In the genomic region with DNA sequence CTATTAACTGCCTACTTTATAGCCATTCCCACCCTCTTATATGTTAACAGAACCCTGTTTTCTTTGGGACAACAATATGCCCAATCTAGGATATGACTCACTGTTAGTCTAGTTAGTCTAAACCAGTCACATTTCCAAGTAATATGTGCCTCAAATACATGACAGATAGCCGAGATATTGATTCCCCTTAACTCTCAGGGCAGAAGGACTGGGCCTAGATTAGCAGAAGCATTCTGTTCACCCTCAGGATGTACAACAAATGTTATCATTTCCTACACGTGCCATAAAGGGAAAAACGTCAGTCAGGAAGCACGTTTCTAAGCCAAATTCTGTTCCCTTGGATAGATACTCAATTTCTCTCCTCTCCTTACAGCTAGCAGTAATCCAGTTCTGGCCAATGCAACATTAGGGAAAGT, we compare ENCODE assay signal across 18 cellular contexts.
DNase-seq lines count a peak whose midpoint lies in the region; ATAC-seq, FAIRE-seq and TF ChIP-seq lines count a peak whose summit lies in the region.
"Had no signal": no experiment of that assay in that cellular context is flagged by ENCODE, and none has a peak within 500 bp of the region (broad histone marks: within the 10 kb centered on the region; RNA-seq: fewer than 3 reads in every experiment).

No MANE protein-coding gene starts in this region.

- H3K4me1 ChIP-seq in HEK293 (ENCODE audit: control insufficient read depth, insufficient read depth, low read length), result no peaks in the 10 kb centered on the region
- peaks cover 0 to 18% of the 10 kb centered on the region in 2 experiments; a peak in 3 of 5 replicates for H3K4me1 ChIP-seq in K562 (replicated peaks in 1 of 2; ENCODE audit: control insufficient read depth in 2 of 2, insufficient read depth in 2 of 2, low read length in 2 of 2)

- H4K20me1 ChIP-seq in K562 (replicated peaks; ENCODE audit: control insufficient read depth, insufficient read depth, low read length), result no peaks in the 10 kb centered on the region

- TF ChIP-seq EP300 in K562 (IDR thresholded peaks at IDR 0.05; ENCODE audit: low read length), result peak; percentile 65; the same call in 1 of the 2 replicates

- no peak overlapping the region for H3K4me3 Mint-ChIP-seq in type B pancreatic cell
- H3K4me3 Mint-ChIP-seq: activated CD4-positive, alpha-beta T cell treated with anti-CD3 and anti-CD28 coated beads, Interleukin-2, amount 10 ng/mL, durations not matched to agents 24 days and 14 days; activated naive CD4-positive, alpha-beta T cell treated with anti-CD3 and anti-CD28 coated beads, Interleukin-2, amount 50 U/mL, for 24 hours; endodermal cell; T-helper 2 cell treated with Interferon-gamma antibody and Interleukin-4, amounts not matched to agents 5 μg/mL and 100 μg/mL, for 36 hours had no signal

- H3K9me3 ChIP-seq in HEK293 (ENCODE audit: control insufficient read depth, insufficient read depth, low read depth, low read length) (no peaks in the 10 kb centered on the region), K562 (replicated peaks; ENCODE audit: control insufficient read depth, insufficient read depth, low read depth, low read length) (no peaks in the 10 kb centered on the region)

- peak overlapping the region in 1 of 2 experiments; percentile 41; a peak in 1 of 4 replicates for H3K9ac ChIP-seq in K562 (ENCODE audit: insufficient read depth in 1 of 2, low read depth in 2 of 2, low read length in 2 of 2)

- H3K79me2 ChIP-seq in K562 (ENCODE audit: control insufficient read depth, insufficient read depth, low read length), result no peaks in the 10 kb centered on the region; the same call in 2 of the 3 replicates

- BruUV-seq in K562 (replicated peaks; lab: Mats Ljungman, UMichigan), result no TSS peak

- peak overlapping the region; percentile 51 for H3K4me2 ChIP-seq in K562 (ENCODE audit: insufficient read depth, low read length)

- TF ChIP-seq POLR2A in K562 (conservative IDR thresholded peaks at IDR 0.05), result no peak

- DNase-seq in K562 (ENCODE audit: extremely low read depth in 1 of 4, low spot score in 3 of 4), result peak; percentile 19 to 69 (median 46)
- DNase-seq in hepatic stellate cell (ENCODE audit: low spot score), result peak; percentile 4
- DNase-seq in activated CD8-positive, alpha-beta memory T cell treated with anti-CD3 and anti-CD28 coated beads, Interleukin-2, amount 50 U/mL, for 48 hours, result no peak
- no peak for DNase-seq in stimulated activated CD4-positive, alpha-beta T cell treated with anti-CD3 and anti-CD28 coated beads, Interleukin-4, amount 100 ng/mL, for 4 hours
- no peak for DNase-seq in type B pancreatic cell (ENCODE audit: extremely low spot score, unreplicated experiment)
- DNase-seq: activated CD4-positive, alpha-beta T cell treated with anti-CD3 and anti-CD28 coated beads, Interleukin-2, amount 10 ng/mL, durations not matched to agents 24 days and 14 days; endodermal cell; islet precursor cell; NCI-H1092; NCI-H2227 treated with DMSO at 0.1 percent for 48 hours; SIG-M5 had no signal

- H3K27ac Mint-ChIP-seq in type B pancreatic cell, result no peak overlapping the region
- H3K27ac Mint-ChIP-seq: activated CD4-positive, alpha-beta T cell treated with anti-CD3 and anti-CD28 coated beads, Interleukin-2, amount 10 ng/mL, durations not matched to agents 24 days and 14 days; activated naive CD4-positive, alpha-beta T cell treated with anti-CD3 and anti-CD28 coated beads, Interleukin-2, amount 50 U/mL, for 24 hours; endodermal cell; T-helper 2 cell treated with Interferon-gamma antibody and Interleukin-4, amounts not matched to agents 5 μg/mL and 100 μg/mL, for 36 hours had no signal

- H2AFZ ChIP-seq in K562 (ENCODE audit: low read depth, low read length), result peak overlapping the region; percentile 81

- intact Hi-C loops in K562 (cut with micrococcal nuclease), result no loop called here

- in situ Hi-C loops in K562 (cut with MboI), result no loop called here

- H3K4me3 ChIP-seq in HEK293 (ENCODE audit: low read depth, low read length) (no peak overlapping the region), K562 (no peak overlapping the region)
- H3K4me3 ChIP-seq: cardiac muscle cell, skin epidermis had no signal

- TF ChIP-seq CTCF in 22Rv1 (IDR thresholded peaks at IDR 0.05) (no peak), HEK293 (tag by site-specific recombination; IDR thresholded peaks at IDR 0.05) (no peak), K562 (IDR thresholded peaks at IDR 0.05 in 2 of 3, conservative IDR thresholded peaks at IDR 0.05 in 1 of 3; ENCODE audit: insufficient read depth in 2 of 3, low read depth in 1 of 3, low read length in 3 of 3) (no peak), type B pancreatic cell (conservative IDR thresholded peaks at IDR 0.05) (no peak)

- CTCF ChIA-PET in HEK293 (lab: Yijun Ruan, JAX) (no interaction called here), K562 (lab: Yijun Ruan, JAX; ENCODE audit: low intra/inter-chr PET ratio) (no interaction called here)

- WGBS in K562 (ENCODE audit: insufficient coverage, low coverage, missing lambda C conversion rate), result 1% methylated on average over 4 of the region's 4 CpGs

- peak; percentile 86 for ATAC-seq in K562
- ATAC-seq in GM19395 (IDR thresholded peaks at IDR 0.05; ENCODE audit: unreplicated experiment), result no peak

- POLR2A ChIA-PET in HEK293 (lab: Yijun Ruan, JAX) (no interaction called here), K562 (lab: Yijun Ruan, JAX) (no interaction called here)

- no peaks in the 10 kb centered on the region for H3K9me1 ChIP-seq in K562 (ENCODE audit: control insufficient read depth, insufficient read depth, low read length)

- no peaks in the 10 kb centered on the region; a peak in 1 of 5 replicates for H3K27me3 ChIP-seq in K562 (ENCODE audit: control insufficient read depth in 2 of 2, insufficient read depth in 2 of 2, low read length in 2 of 2)
- H3K27me3 ChIP-seq: cardiac muscle cell had no signal

- no peaks in the 10 kb centered on the region for H3K36me3 ChIP-seq in HEK293 (ENCODE audit: control insufficient read depth in 2 of 2, insufficient read depth in 1 of 2, low read length in 2 of 2)
- H3K36me3 ChIP-seq in K562 (ENCODE audit: control insufficient read depth, insufficient read depth, low read length), result no peaks in the 10 kb centered on the region
- H3K36me3 ChIP-seq: cardiac muscle cell had no signal

- no peaks in the 10 kb centered on the region for H3K27me3 Mint-ChIP-seq in type B pancreatic cell
- H3K27me3 Mint-ChIP-seq: activated CD4-positive, alpha-beta T cell treated with anti-CD3 and anti-CD28 coated beads, Interleukin-2, amount 10 ng/mL, durations not matched to agents 24 days and 14 days; activated naive CD4-positive, alpha-beta T cell treated with anti-CD3 and anti-CD28 coated beads, Interleukin-2, amount 50 U/mL, for 24 hours had no signal

- peak; percentile 87 for FAIRE-seq in K562 (lab: Jason Lieb, UNC)

- H3K27ac ChIP-seq in 22Rv1 (peak overlapping the region; percentile 81), HEK293 (ENCODE audit: extremely low read depth, low read depth, low read length) (no peak overlapping the region), K562 (ENCODE audit: extremely low read depth, low read depth, low read length) (peak overlapping the region; percentile 75)
- H3K27ac ChIP-seq: cardiac muscle cell had no signal

- H3K36me3 Mint-ChIP-seq in type B pancreatic cell, result no peaks in the 10 kb centered on the region
- H3K36me3 Mint-ChIP-seq: activated naive CD4-positive, alpha-beta T cell treated with anti-CD3 and anti-CD28 coated beads, Interleukin-2, amount 50 U/mL, for 24 hours had no signal

- H3K4me1 Mint-ChIP-seq in type B pancreatic cell (ENCODE audit: unreplicated experiment), result no peaks in the 10 kb centered on the region
- H3K4me1 Mint-ChIP-seq: activated CD4-positive, alpha-beta T cell treated with anti-CD3 and anti-CD28 coated beads, Interleukin-2, amount 10 ng/mL, durations not matched to agents 24 days and 14 days; activated naive CD4-positive, alpha-beta T cell treated with anti-CD3 and anti-CD28 coated beads, Interleukin-2, amount 50 U/mL, for 24 hours had no signal

- no peaks in the 10 kb centered on the region for H3K9me3 Mint-ChIP-seq in type B pancreatic cell
- H3K9me3 Mint-ChIP-seq: activated CD4-positive, alpha-beta T cell treated with anti-CD3 and anti-CD28 coated beads, Interleukin-2, amount 10 ng/mL, durations not matched to agents 24 days and 14 days; activated naive CD4-positive, alpha-beta T cell treated with anti-CD3 and anti-CD28 coated beads, Interleukin-2, amount 50 U/mL, for 24 hours; endodermal cell; T-helper 2 cell treated with Interferon-gamma antibody and Interleukin-4, amounts not matched to agents 5 μg/mL and 100 μg/mL, for 36 hours had no signal

- TF ChIP-seq RAD21 in K562 (CRISPR knock-in tag; conservative IDR thresholded peaks at IDR 0.05 in 1 of 2, IDR thresholded peaks at IDR 0.05 in 1 of 2), result no peak

TF ChIP-seq in HEK293, 187 proteins besides CTCF, POLR2A, EP300 and RAD21:
- TF ChIP-seq ZNF324 (tag by site-specific recombination; IDR thresholded peaks at IDR 0.05) (no peak), ZSCAN16 (tag by site-specific recombination; IDR thresholded peaks at IDR 0.05) (peak; percentile 48; the same call in 1 of the 2 replicates)
TF ChIP-seq in HEK293: peak in this region for 1.

TF ChIP-seq in K562, 482 proteins besides CTCF, POLR2A, EP300 and RAD21 (continues in another document):
- TF ChIP-seq, protein P1, sequence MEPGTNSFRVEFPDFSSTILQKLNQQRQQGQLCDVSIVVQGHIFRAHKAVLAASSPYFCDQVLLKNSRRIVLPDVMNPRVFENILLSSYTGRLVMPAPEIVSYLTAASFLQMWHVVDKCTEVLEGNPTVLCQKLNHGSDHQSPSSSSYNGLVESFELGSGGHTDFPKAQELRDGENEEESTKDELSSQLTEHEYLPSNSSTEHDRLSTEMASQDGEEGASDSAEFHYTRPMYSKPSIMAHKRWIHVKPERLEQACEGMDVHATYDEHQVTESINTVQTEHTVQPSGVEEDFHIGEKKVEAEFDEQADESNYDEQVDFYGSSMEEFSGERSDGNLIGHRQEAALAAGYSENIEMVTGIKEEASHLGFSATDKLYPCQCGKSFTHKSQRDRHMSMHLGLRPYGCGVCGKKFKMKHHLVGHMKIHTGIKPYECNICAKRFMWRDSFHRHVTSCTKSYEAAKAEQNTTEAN (CRISPR knock-in tag; IDR thresholded peaks at IDR 0.05), result no peak
- no peak for TF ChIP-seq ZFP1 (CRISPR knock-in tag; IDR thresholded peaks at IDR 0.05)

Comparison
In these comparisons a context has a peak if more than half of its experiments do, and no peak if none do; other contexts are left out.
1. DNase-seq: peak in K562 (4 of 4) and hepatic stellate cell (single experiment); none in activated CD8-positive, alpha-beta memory T cell treated with anti-CD3 and anti-CD28 coated beads, Interleukin-2, amount 50 U/mL, for 48 hours (single experiment), stimulated activated CD4-positive, alpha-beta T cell treated with anti-CD3 and anti-CD28 coated beads, Interleukin-4, amount 100 ng/mL, for 4 hours (0 of 2) and type B pancreatic cell (single experiment).